In the genomic region with DNA sequence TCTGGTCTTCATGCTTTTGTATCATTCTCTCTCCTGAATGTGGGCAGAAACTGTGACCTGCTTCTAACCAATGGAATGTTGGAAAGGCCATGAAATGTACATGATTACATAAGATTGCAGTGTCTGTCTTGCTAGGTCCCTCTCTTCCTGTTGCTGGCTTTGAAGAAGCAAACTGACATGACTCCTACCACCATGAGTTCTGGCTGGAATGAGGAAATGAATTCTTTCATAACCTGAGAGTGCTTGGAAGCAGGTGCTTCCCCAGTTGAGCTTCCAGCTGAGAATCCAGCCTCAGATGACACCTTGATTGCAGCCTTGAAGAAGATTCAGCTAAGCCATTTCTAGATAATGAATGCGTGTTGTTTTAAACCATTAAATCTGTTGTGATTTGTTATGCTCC, we compare ENCODE assay signal across 14 cellular contexts.
DNase-seq lines count a peak whose midpoint lies in the region; ATAC-seq and TF ChIP-seq lines count a peak whose summit lies in the region.
"Had no signal": no experiment of that assay in that cellular context is flagged by ENCODE, and none has a peak within 500 bp of the region (broad histone marks: within the 10 kb centered on the region; RNA-seq: fewer than 3 reads in every experiment).

No MANE protein-coding gene starts in this region.

- no peaks in the 10 kb centered on the region for H3K9me3 ChIP-seq in testis

- intact Hi-C loops in testis (cut with DNase I; ENCODE audit: low total_unique reads), result no loop called here

- no peak for TF ChIP-seq CTCF in foreskin keratinocyte (conservative IDR thresholded peaks at IDR 0.05)
- TF ChIP-seq CTCF in testis (IDR thresholded peaks at IDR 0.05), result no peak

- H3K27me3 ChIP-seq in foreskin keratinocyte (no peaks in the 10 kb centered on the region), testis (no peaks in the 10 kb centered on the region)

- no peak overlapping the region for H3K4me3 ChIP-seq in testis
- H3K4me3 ChIP-seq: GM12878 had no signal

- peak; percentile 20 for DNase-seq in SIG-M5 treated with dmso at 0.1 percent for 504 hours (lab: John Stamatoyannopoulos, UW; ENCODE audit: unreplicated experiment)
- DNase-seq in SIG-M5 (lab: John Stamatoyannopoulos, UW), result no peak
- peak; percentile 45 for DNase-seq in MV-4-11 (lab: John Stamatoyannopoulos, UW)
- DNase-seq in foreskin keratinocyte, result peak; percentile 2 to 7
- DNase-seq in testis, result no peak
- DNase-seq in A172 (ENCODE audit: low spot score), result no peak
- DNase-seq in OCI-M2 (lab: John Stamatoyannopoulos, UW; ENCODE audit: unreplicated experiment), result no peak
- DNase-seq: C1 segment of cervical spinal cord; CD4-positive, alpha-beta T cell; DMS153; HCEC 1CT; HFFc6 had no signal

- H3K4me1 ChIP-seq in foreskin keratinocyte (no peaks in the 10 kb centered on the region), testis (no peaks in the 10 kb centered on the region)

- TF ChIP-seq POLR2A in testis (IDR thresholded peaks at IDR 0.05), result no peak

- no peak overlapping the region for H3K27ac ChIP-seq in foreskin keratinocyte
- H3K27ac ChIP-seq in testis, result no peak overlapping the region

- no peaks in the 10 kb centered on the region for H3K36me3 ChIP-seq in testis (ENCODE audit: low read depth, missing control alignments)

- ATAC-seq in foreskin keratinocyte, result no peak
- ATAC-seq: GM12878, HepG2 had no signal

- 95 to 97% methylated on average over 1 of the region's 1 CpG for WGBS in testis, 2 donors

Comparison
In these comparisons a context has a peak if more than half of its experiments do, and no peak if none do; other contexts are left out.
1. DNase-seq: peak in SIG-M5 treated with dmso at 0.1 percent for 504 hours (single experiment), MV-4-11 (single experiment) and foreskin keratinocyte (2 of 2); none in SIG-M5 (single experiment), testis (single experiment), A172 (single experiment) and OCI-M2 (single experiment).